Comparison of ENCODE assay signal across 9 cellular contexts in genomic region chr2:97646977-97647376, GRCh38. TPM values are rescaled to one million over a fixed set of nuclear protein-coding genes. Genes with fewer than 3 reads are reported as not detected.
A peak's percentile ranks its signal among the peaks of the same experiment; 100 is the strongest.
DNase-seq lines count a peak whose midpoint lies in the region; ATAC-seq, FAIRE-seq and TF ChIP-seq lines count a peak whose summit lies in the region.
"Had no signal": no experiment of that assay in that cellular context is flagged by ENCODE, and none has a peak within 500 bp of the region (broad histone marks: within the 10 kb centered on the region; RNA-seq: fewer than 3 reads in every experiment).

No MANE protein-coding gene starts in this region.

- peak overlapping the region; percentile 94 for H3K4me2 ChIP-seq in skeletal muscle satellite cell (ENCODE audit: low read length)

- no peak for FAIRE-seq in urothelium cell line (lab: Jason Lieb, UNC)

- H3K27me3 ChIP-seq in skeletal muscle satellite cell (ENCODE audit: control insufficient read depth, insufficient read depth, low read length) = no peaks in the 10 kb centered on the region

- peak overlapping the region; percentile 97 for H3K9ac ChIP-seq in skeletal muscle satellite cell (ENCODE audit: low read depth, low read length)

- peaks cover 26% of the 10 kb centered on the region for H3K36me3 ChIP-seq in skeletal muscle satellite cell (ENCODE audit: insufficient read depth, low read length)

- no peak for ATAC-seq in T-helper 17 cell
- ATAC-seq in HG03457 (IDR thresholded peaks at IDR 0.05; ENCODE audit: unreplicated experiment) = no peak

- peaks cover 27% of the 10 kb centered on the region for H3K4me1 Mint-ChIP-seq in T-helper 17 cell

- DNase-seq in T-helper 17 cell (no peak), foreskin fibroblast (no peak), D341Med (ENCODE audit: low spot score) (no peak), NCI-H1092 treated with DMSO at 0.1 percent for 48 hours (lab: John Stamatoyannopoulos, UW) (no peak), urothelium cell line (ENCODE audit: low spot score) (no peak)
- DNase-seq: OCI-M1 had no signal

- peak overlapping the region; percentile 96 for H3K4me3 Mint-ChIP-seq in T-helper 17 cell

- no peaks in the 10 kb centered on the region for H3K27me3 Mint-ChIP-seq in T-helper 17 cell

- peaks cover 5% of the 10 kb centered on the region for H3K36me3 Mint-ChIP-seq in T-helper 17 cell (ENCODE audit: low read depth)

- H3K4me1 ChIP-seq in skeletal muscle satellite cell (ENCODE audit: control insufficient read depth, insufficient read depth, low read length) = peaks cover 14% of the 10 kb centered on the region

- no peaks in the 10 kb centered on the region for H3K9me3 ChIP-seq in T-helper 17 cell (ENCODE audit: control insufficient read depth, low read length, poor library complexity, severe bottlenecking)
- no peaks in the 10 kb centered on the region for H3K9me3 ChIP-seq in skeletal muscle satellite cell (replicated peaks; ENCODE audit: low read length)

- peak overlapping the region; percentile 94 for H3K27ac Mint-ChIP-seq in T-helper 17 cell

- no peak for TF ChIP-seq CTCF in GM12875 (IDR thresholded peaks at IDR 0.05; ENCODE audit: borderline replicate concordance, insufficient read depth, low read depth, low read length)
- TF ChIP-seq CTCF in foreskin fibroblast (IDR thresholded peaks at IDR 0.05; ENCODE audit: low read depth, low read length) = no peak

- H3K4me3 ChIP-seq in GM12875 (ENCODE audit: low read depth, low read length) (peak overlapping the region; percentile 92), foreskin fibroblast (ENCODE audit: low read depth in 1 of 2, low read length in 2 of 2) (peak overlapping the region; percentile 71 to 96), skeletal muscle satellite cell (ENCODE audit: low read length) (peak overlapping the region; percentile 98)

RNA-seq across cellular contexts. Expression of gene COX5B, which starts 1.1 kb away (rescaled TPM):
- total RNA-seq in T-helper 17 cell = 100 to 1,000 TPM; 112 to 122 TPM
- 254 and 281 TPM in 2 replicates for total RNA-seq in skeletal muscle satellite cell (2012; rRNA removed)

RNA-seq across cellular contexts. Expression of gene ACTR1B, which starts 16.9 kb away (rescaled TPM):
- 10 to 100 TPM; 90.9 to 98.0 TPM for total RNA-seq in T-helper 17 cell
- total RNA-seq in skeletal muscle satellite cell (2012; rRNA removed) = 33.7 and 51.1 TPM in 2 replicates

RNA-seq across cellular contexts. Expression of gene C2orf92, which starts 22.5 kb away (rescaled TPM):
- total RNA-seq in T-helper 17 cell = 10 to 100 TPM; 12.5 to 13.5 TPM
- 3.8 and 4.8 TPM in 2 replicates for total RNA-seq in skeletal muscle satellite cell (2012; rRNA removed)

RNA-seq across cellular contexts. Expression of gene ANKRD36B, which starts 57.3 kb away (rescaled TPM):
- total RNA-seq in T-helper 17 cell = 10 to 100 TPM; 66.6 to 74.4 TPM
- total RNA-seq in skeletal muscle satellite cell (2012; rRNA removed) = 23.4 and 34.2 TPM in 2 replicates
